ENCODE assay signal across 8 cellular contexts in genomic region chr19:14200147-14200841, GRCh38. TPM values are rescaled to one million over a fixed set of nuclear protein-coding genes. Genes with fewer than 3 reads are reported as not detected.
A peak's percentile ranks its signal among the peaks of the same experiment; 100 is the strongest.
DNase-seq lines count a peak whose midpoint lies in the region; ATAC-seq and TF ChIP-seq lines count a peak whose summit lies in the region.
"Not testable (repeated sequence)": the region's sequence is repeated elsewhere in the genome, so short reads cannot be mapped to it uniquely, and the experiment has no call there.

No MANE protein-coding gene starts in this region.

- H3K36me3 Mint-ChIP-seq in WTC11; activated naive CD4-positive, alpha-beta T cell treated with anti-CD3 and anti-CD28 coated beads, Interleukin-2, amount 50 U/mL, for 72 hours; mesothelial cell of epicardium: not testable (repeated sequence)

- TF ChIP-seq CTCF in GM20000 (IDR thresholded peaks at IDR 0.05; ENCODE audit: extremely low read depth, missing control alignments) (peak; percentile 36), WTC11 (IDR thresholded peaks at IDR 0.05) (peak; percentile 75), fibroblast of mammary gland (conservative IDR thresholded peaks at IDR 0.05; ENCODE audit: control insufficient read depth, insufficient read depth, low read depth, low read length) (peak; percentile 42), mesothelial cell of epicardium (IDR thresholded peaks at IDR 0.05; ENCODE audit: unreplicated experiment) (peak; percentile 48)

- H3K27me3 Mint-ChIP-seq in WTC11 (ENCODE audit: low read depth); mesothelial cell of epicardium (ENCODE audit: low read depth): not testable (repeated sequence)

- H3K4me3 Mint-ChIP-seq in WTC11, mesothelial cell of epicardium: not testable (repeated sequence)

- H3K4me1 Mint-ChIP-seq in WTC11, result peaks cover 51% of the 10 kb centered on the region
- peaks cover 14% of the 10 kb centered on the region for H3K4me1 Mint-ChIP-seq in mesothelial cell of epicardium

- POLR2A ChIA-PET in WTC11 (lab: Charles Lee), result not testable (repeated sequence)

- not testable (repeated sequence) for H3K4me3 ChIP-seq in fibroblast of mammary gland (ENCODE audit: control insufficient read depth, low read depth, low read length)

- H3K27ac Mint-ChIP-seq in WTC11, result peak overlapping the region; percentile 15
- not testable (repeated sequence) for H3K27ac Mint-ChIP-seq in activated naive CD4-positive, alpha-beta T cell treated with anti-CD3 and anti-CD28 coated beads, Interleukin-2, amount 50 U/mL, for 72 hours; mesothelial cell of epicardium

- peak; percentile 40 for DNase-seq in AG20443 (ENCODE audit: low spot score)
- peak; percentile 52 for DNase-seq in GM20000 (ENCODE audit: low spot score)
- DNase-seq in NCI-H2227 (lab: John Stamatoyannopoulos, UW; ENCODE audit: unreplicated experiment), result peak; percentile 7
- peak; percentile 70 for DNase-seq in WTC11 (ENCODE audit: low spot score)
- DNase-seq in activated naive CD4-positive, alpha-beta T cell treated with anti-CD3 and anti-CD28 coated beads, Interleukin-2, amount 50 U/mL, for 72 hours (ENCODE audit: low spot score in 2 of 2), result peak in 1 of 2 donors; percentile 67
- not testable (repeated sequence) for DNase-seq in fibroblast of mammary gland (ENCODE audit: low read depth); mesothelial cell of epicardium (ENCODE audit: low spot score in 2 of 2, unreplicated experiment in 2 of 2)
- peak; percentile 64 for DNase-seq in stimulated activated CD4-positive, alpha-beta T cell treated with anti-CD3 and anti-CD28 coated beads, Interleukin-4, amount 100 ng/mL, for 24 hours

- H3K9me3 Mint-ChIP-seq in WTC11; activated naive CD4-positive, alpha-beta T cell treated with anti-CD3 and anti-CD28 coated beads, Interleukin-2, amount 50 U/mL, for 72 hours; mesothelial cell of epicardium: not testable (repeated sequence)

- CTCF ChIA-PET in WTC11 (lab: Charles Lee), result interaction anchor here (0.5 to 3.9 kb wide), 21 partner anchors 10 to 232 kb away, joined by 3 to 56 read pairs (median 4); partner anchors contain the start of genes ADGRE5 and ASF1B

- ATAC-seq in WTC11, result peak; percentile 63
- ATAC-seq in activated naive CD4-positive, alpha-beta T cell treated with anti-CD3 and anti-CD28 coated beads, Interleukin-2, amount 50 U/mL, for 72 hours, result peak; percentile 70 to 80

TF ChIP-seq in WTC11, 78 proteins besides CTCF, POLR2A, EP300 and RAD21:
- TF ChIP-seq GTF2I (CRISPR knock-in tag; conservative IDR thresholded peaks at IDR 0.05) (peak; percentile 83), ZNF121 (CRISPR knock-in tag; IDR thresholded peaks at IDR 0.05) (peak; percentile 96)

RNA-seq across cellular contexts. Expression of gene ADGRL1, which starts 5.7 kb away (rescaled TPM):
- total RNA-seq in WTC11 (2021) (128 to 140 TPM (median 140 TPM) in 3 replicates), mesothelial cell of epicardium (97.9 to 106 TPM (median 102 TPM) in 3 replicates)
- 10 to 100 TPM in 1 of 2 donors, 1 to 10 TPM in 1; 9.2 to 25.7 TPM for total RNA-seq in activated naive CD4-positive, alpha-beta T cell treated with anti-CD3 and anti-CD28 coated beads, Interleukin-2, amount 50 U/mL, for 72 hours
